9 cellular contexts compared by ENCODE assay signal in the genomic region with DNA sequence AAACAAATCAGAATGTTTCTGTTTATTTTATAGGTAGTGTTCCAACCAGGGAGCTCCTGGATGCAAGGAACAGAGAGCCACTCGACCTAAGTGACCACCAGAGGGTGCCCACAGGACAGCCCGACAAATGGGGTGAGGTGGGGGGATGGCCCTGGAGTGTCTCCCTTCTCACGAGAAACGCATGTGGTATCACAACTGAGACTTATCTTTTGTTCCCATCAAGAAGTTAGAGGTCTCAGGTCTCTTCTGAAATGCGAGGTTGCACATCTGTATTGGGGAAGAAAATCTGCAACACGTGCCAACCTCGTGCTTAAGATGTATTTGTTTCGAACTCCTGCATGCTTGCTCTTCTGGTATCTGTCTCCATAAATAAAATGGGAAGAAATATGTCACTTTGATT.
DNase-seq lines count a peak whose midpoint lies in the region; ATAC-seq, FAIRE-seq and TF ChIP-seq lines count a peak whose summit lies in the region.
"Had no signal": no experiment of that assay in that cellular context is flagged by ENCODE, and none has a peak within 500 bp of the region (broad histone marks: within the 10 kb centered on the region; RNA-seq: fewer than 3 reads in every experiment).

No MANE protein-coding gene starts in this region.

- no peaks in the 10 kb centered on the region for H3K36me3 ChIP-seq in DOHH2 (ENCODE audit: control insufficient read depth, low read length)
- H3K36me3 ChIP-seq in K562 (ENCODE audit: control insufficient read depth, insufficient read depth, low read length), result no peaks in the 10 kb centered on the region
- no peaks in the 10 kb centered on the region for H3K36me3 ChIP-seq in mucosa of descending colon (ENCODE audit: low read depth)

- H3K27ac ChIP-seq in DOHH2 (ENCODE audit: low read depth, low read length) (no peak overlapping the region), K562 (ENCODE audit: extremely low read depth, low read depth, low read length) (no peak overlapping the region)
- H3K27ac ChIP-seq: body of pancreas had no signal

- H3K9me1 ChIP-seq in K562 (ENCODE audit: control insufficient read depth, insufficient read depth, low read length), result no peaks in the 10 kb centered on the region

- BruUV-seq in K562 (replicated peaks; lab: Mats Ljungman, UMichigan), result no TSS peak

- WGBS in K562 (ENCODE audit: insufficient coverage, low coverage, missing lambda C conversion rate), result 3% methylated on average over 8 of the region's 8 CpGs

- no peaks in the 10 kb centered on the region for H3F3A ChIP-seq in DOHH2 (ENCODE audit: control insufficient read depth, insufficient read depth)

- in situ Hi-C loops in K562 (cut with MboI), result loop anchor here (10.0 kb wide), 1 partner anchor 220 kb away; no protein-coding TSS in a partner anchor

- peak; percentile 43 to 67; a peak in 3 of 4 replicates for TF ChIP-seq RAD21 in K562 (CRISPR knock-in tag; conservative IDR thresholded peaks at IDR 0.05 in 1 of 2, IDR thresholded peaks at IDR 0.05 in 1 of 2)

- POLR2A ChIA-PET in K562 (lab: Yijun Ruan, JAX), result interaction anchor here (0.6 to 0.9 kb wide), 3 partner anchors 13 to 369 kb away, joined by 3 to 5 read pairs (median 3); no protein-coding TSS in a partner anchor

- no peaks in the 10 kb centered on the region for H3K27me3 Mint-ChIP-seq in activated naive CD4-positive, alpha-beta T cell treated with anti-CD3 and anti-CD28 coated beads, Interleukin-2, amount 10 ng/mL, durations not matched to agents 7 days and 5 days

- H3K4me2 ChIP-seq in DOHH2 (ENCODE audit: low read length), result no peak overlapping the region
- peak overlapping the region; percentile 32; the same call in 1 of the 2 replicates for H3K4me2 ChIP-seq in K562 (ENCODE audit: insufficient read depth, low read length)

- peak; percentile 48 for ATAC-seq in HG03442 (IDR thresholded peaks at IDR 0.05; ENCODE audit: unreplicated experiment)
- ATAC-seq in K562, result peak; percentile 91
- peak; percentile 44 for ATAC-seq in mucosa of descending colon
- no peak for ATAC-seq in GM21737 (IDR thresholded peaks at IDR 0.05; ENCODE audit: unreplicated experiment)
- ATAC-seq: body of pancreas had no signal

- H2AFZ ChIP-seq in K562 (ENCODE audit: low read depth, low read length), result peak overlapping the region; percentile 34; the same call in 1 of the 2 replicates

- H3K4me1 ChIP-seq in DOHH2 (ENCODE audit: control insufficient read depth, low read length) (no peaks in the 10 kb centered on the region), K562 (replicated peaks in 1 of 2; ENCODE audit: control insufficient read depth in 2 of 2, insufficient read depth in 2 of 2, low read length in 2 of 2) (no peaks in the 10 kb centered on the region; a peak in 1 of 5 replicates), mucosa of descending colon (ENCODE audit: low read depth) (no peaks in the 10 kb centered on the region)
- H3K4me1 ChIP-seq: body of pancreas had no signal

- no peak for TF ChIP-seq EP300 in K562 (IDR thresholded peaks at IDR 0.05; ENCODE audit: low read length)

- H3K4me3 ChIP-seq in DOHH2 (ENCODE audit: low read length), result no peak overlapping the region
- H3K4me3 ChIP-seq in K562, result no peak overlapping the region
- no peak overlapping the region for H3K4me3 ChIP-seq in mucosa of descending colon
- H3K4me3 ChIP-seq: body of pancreas had no signal

- H3K9me3 ChIP-seq in DOHH2 (ENCODE audit: control insufficient read depth, insufficient read depth, low read length) (no peaks in the 10 kb centered on the region), K562 (replicated peaks; ENCODE audit: control insufficient read depth, insufficient read depth, low read depth, low read length) (no peaks in the 10 kb centered on the region), mucosa of descending colon (no peaks in the 10 kb centered on the region)

- H3K27me3 ChIP-seq in DOHH2 (ENCODE audit: control insufficient read depth, low read length) (peaks cover 3% of the 10 kb centered on the region), K562 (ENCODE audit: control insufficient read depth in 2 of 2, insufficient read depth in 2 of 2, low read length in 2 of 2) (no peaks in the 10 kb centered on the region)
- H3K27me3 ChIP-seq: body of pancreas had no signal

- H3K9me3 Mint-ChIP-seq in activated naive CD4-positive, alpha-beta T cell treated with anti-CD3 and anti-CD28 coated beads, Interleukin-2, amount 10 ng/mL, durations not matched to agents 7 days and 5 days, result no peaks in the 10 kb centered on the region

- TF ChIP-seq POLR2A in K562 (conservative IDR thresholded peaks at IDR 0.05), result no peak

- H4K20me1 ChIP-seq in DOHH2 (ENCODE audit: control insufficient read depth, insufficient read depth, low read depth, low read length), result no peaks in the 10 kb centered on the region
- no peaks in the 10 kb centered on the region for H4K20me1 ChIP-seq in K562 (replicated peaks; ENCODE audit: control insufficient read depth, insufficient read depth, low read length)

- CTCF ChIA-PET in K562 (lab: Yijun Ruan, JAX; ENCODE audit: low intra/inter-chr PET ratio), result interaction anchor here (1.4 kb wide), 1 partner anchor 221 kb away, joined by 11 read pairs; no protein-coding TSS in a partner anchor
- CTCF ChIA-PET in activated naive CD4-positive, alpha-beta T cell treated with anti-CD3 and anti-CD28 coated beads, Interleukin-2, amount 10 ng/mL, durations not matched to agents 7 days and 5 days (lab: Charles Lee), result interaction anchor here (0.8 to 1.2 kb wide), 3 partner anchors 18 to 222 kb away, joined by 3 to 4 read pairs (median 3); no protein-coding TSS in a partner anchor

- TF ChIP-seq CTCF in DOHH2 (IDR thresholded peaks at IDR 0.05; ENCODE audit: low read depth, low read length, poor library complexity, severe bottlenecking) (peak; percentile 11), K562 (IDR thresholded peaks at IDR 0.05 in 2 of 3, conservative IDR thresholded peaks at IDR 0.05 in 1 of 3; ENCODE audit: insufficient read depth in 2 of 3, low read depth in 1 of 3, low read length in 3 of 3) (peak; percentile 51 to 60 (median 54)), mucosa of descending colon (IDR thresholded peaks at IDR 0.05) (no peak)

- H3K4me1 Mint-ChIP-seq in activated naive CD4-positive, alpha-beta T cell treated with anti-CD3 and anti-CD28 coated beads, Interleukin-2, amount 10 ng/mL, durations not matched to agents 7 days and 5 days, result no peaks in the 10 kb centered on the region

- no peak overlapping the region for H3K4me3 Mint-ChIP-seq in activated naive CD4-positive, alpha-beta T cell treated with anti-CD3 and anti-CD28 coated beads, Interleukin-2, amount 10 ng/mL, durations not matched to agents 7 days and 5 days

- peak; percentile 11 to 48 (median 24) for DNase-seq in K562 (ENCODE audit: extremely low read depth in 1 of 4, low spot score in 3 of 4)
- DNase-seq in mucosa of descending colon, result peak in 2 of 3 donors; percentile 29 to 52
- DNase-seq in UCSD-AML1 (lab: John Stamatoyannopoulos, UW; ENCODE audit: unreplicated experiment), result no peak
- no peak for DNase-seq in GM19239 (ENCODE audit: insufficient read length, low spot score)
- DNase-seq in activated naive CD4-positive, alpha-beta T cell treated with anti-CD3 and anti-CD28 coated beads, Interleukin-2, amount 10 ng/mL, durations not matched to agents 7 days and 5 days, result no peak

- no peak overlapping the region for H3K9ac ChIP-seq in K562 (ENCODE audit: insufficient read depth in 1 of 2, low read depth in 2 of 2, low read length in 2 of 2)

- no peaks in the 10 kb centered on the region for H3K79me2 ChIP-seq in DOHH2 (ENCODE audit: control insufficient read depth, low read length)
- no peaks in the 10 kb centered on the region for H3K79me2 ChIP-seq in K562 (ENCODE audit: control insufficient read depth, insufficient read depth, low read length)

- intact Hi-C loops in K562 (cut with micrococcal nuclease) (loop anchor here (1.0 to 10.0 kb wide), 2 partner anchors 221 to 380 kb away; no protein-coding TSS in a partner anchor), mucosa of descending colon (cut with DNase I, micrococcal nuclease) (no loop called here)

- H3K9me2 ChIP-seq in DOHH2 (replicated peaks; ENCODE audit: control insufficient read depth, low read length), result no peaks in the 10 kb centered on the region

- H3K27ac Mint-ChIP-seq in activated naive CD4-positive, alpha-beta T cell treated with anti-CD3 and anti-CD28 coated beads, Interleukin-2, amount 10 ng/mL, durations not matched to agents 7 days and 5 days, result no peak overlapping the region

- no peaks in the 10 kb centered on the region for H3K36me3 Mint-ChIP-seq in activated naive CD4-positive, alpha-beta T cell treated with anti-CD3 and anti-CD28 coated beads, Interleukin-2, amount 10 ng/mL, durations not matched to agents 7 days and 5 days

- no peak for FAIRE-seq in K562 (lab: Jason Lieb, UNC)
- no peak for FAIRE-seq in GM19239 (lab: Jason Lieb, UNC)

TF ChIP-seq in K562, 482 proteins besides CTCF, POLR2A, EP300 and RAD21 (continues in another document):
- TF ChIP-seq EP400 (IDR thresholded peaks at IDR 0.05), result 0 out of 2 replicates have a peak, but pooled peaks have one; percentile 15
- TF ChIP-seq POLR3G (IDR thresholded peaks at IDR 0.05; ENCODE audit: extremely low read depth, insufficient read length, insufficient replicate concordance), result no peak
- TF ChIP-seq VEZF1 (CRISPR knock-in tag; IDR thresholded peaks at IDR 0.05), result 0 out of 2 replicates have a peak, but pooled peaks have one; percentile 28
- TF ChIP-seq E2F1 (CRISPR knock-in tag; IDR thresholded peaks at IDR 0.05), result no peak

Comparison
In these comparisons a context has a peak if more than half of its experiments do, and no peak if none do; other contexts are left out.
1. DNase-seq: peak in K562 (4 of 4) and mucosa of descending colon (2 of 3); none in UCSD-AML1 (single experiment), GM19239 (single experiment) and activated naive CD4-positive, alpha-beta T cell treated with anti-CD3 and anti-CD28 coated beads, Interleukin-2, amount 10 ng/mL, durations not matched to agents 7 days and 5 days (single experiment).